ENCODE assay signal across 15 cellular contexts in genomic region chr6:151313060-151313459, GRCh38.
A peak's percentile ranks its signal among the peaks of the same experiment; 100 is the strongest.
DNase-seq lines count a peak whose midpoint lies in the region.
"Had no signal": no experiment of that assay in that cellular context is flagged by ENCODE, and none has a peak within 500 bp of the region (broad histone marks: within the 10 kb centered on the region; RNA-seq: fewer than 3 reads in every experiment).

No MANE protein-coding gene starts in this region.

- H3K4me1 ChIP-seq in iPS-20b (ENCODE audit: insufficient read depth, low read length): peaks cover 8% of the 10 kb centered on the region; the same call in 1 of the 2 replicates

- H3K9me3 ChIP-seq in iPS-20b (ENCODE audit: insufficient read depth, low read depth, low read length): no peaks in the 10 kb centered on the region
- H3K9me3 ChIP-seq: tibial nerve had no signal

- H3K4me3 ChIP-seq in iPS-20b (ENCODE audit: low read length): no peak overlapping the region
- H3K4me3 ChIP-seq: tibial nerve had no signal

- peaks cover 10% of the 10 kb centered on the region; the same call in 1 of the 2 replicates for H3K36me3 ChIP-seq in iPS-20b (ENCODE audit: insufficient read depth, low read depth, low read length)

- DNase-seq in COLO668 (lab: John Stamatoyannopoulos, UW; ENCODE audit: unreplicated experiment): peak; percentile 62
- DNase-seq in NCI-H1436 treated with DMSO at 0.1 percent for 48 hours (lab: John Stamatoyannopoulos, UW): peak; percentile 37
- peak; percentile 94 for DNase-seq in NCI-H748 treated with DMSO at 0.1 percent for 48 hours (lab: John Stamatoyannopoulos, UW)
- no peak for DNase-seq in cortex of kidney (lab: John Stamatoyannopoulos, UW)
- DNase-seq in DMS 273 treated with DMSO at 0.1 percent for 48 hours (lab: John Stamatoyannopoulos, UW): no peak
- DNase-seq in caudate nucleus (lab: John Stamatoyannopoulos, UW): no peak
- no peak for DNase-seq in nucleus accumbens (lab: John Stamatoyannopoulos, UW)
- DNase-seq: activated CD4-positive, alpha-beta memory T cell treated with anti-CD3 and anti-CD28 coated beads for 36 hours; activated effector memory CD4-positive, alpha-beta T cell treated with anti-CD3 and anti-CD28 coated beads, Interleukin-2, amount 50 U/mL, for 16 hours; brain microvascular endothelial cell; NCI-H1694; occipital lobe; T-helper 9 cell had no signal

- no peaks in the 10 kb centered on the region for H3K27me3 ChIP-seq in iPS-20b (ENCODE audit: insufficient read depth, low read length)
- H3K27me3 ChIP-seq: brain microvascular endothelial cell, tibial nerve had no signal

- peak overlapping the region; percentile 62; the same call in 1 of the 2 replicates for H3K9ac ChIP-seq in iPS-20b (ENCODE audit: low read depth, low read length)

- H3K27ac ChIP-seq in iPS-20b (ENCODE audit: low read length) (peak overlapping the region; percentile 46), caudate nucleus (ENCODE audit: low read depth, low read length) (no peak overlapping the region)
- H3K27ac ChIP-seq: brain microvascular endothelial cell, tibial nerve had no signal

Comparison
In these comparisons a context has a peak if more than half of its experiments do, and no peak if none do; other contexts are left out.
1. DNase-seq: peak in COLO668 (single experiment), NCI-H1436 treated with DMSO at 0.1 percent for 48 hours (single experiment) and NCI-H748 treated with DMSO at 0.1 percent for 48 hours (single experiment); none in cortex of kidney (single experiment), DMS 273 treated with DMSO at 0.1 percent for 48 hours (single experiment), caudate nucleus (0 of 61) and nucleus accumbens (0 of 56).